In the genomic region with DNA sequence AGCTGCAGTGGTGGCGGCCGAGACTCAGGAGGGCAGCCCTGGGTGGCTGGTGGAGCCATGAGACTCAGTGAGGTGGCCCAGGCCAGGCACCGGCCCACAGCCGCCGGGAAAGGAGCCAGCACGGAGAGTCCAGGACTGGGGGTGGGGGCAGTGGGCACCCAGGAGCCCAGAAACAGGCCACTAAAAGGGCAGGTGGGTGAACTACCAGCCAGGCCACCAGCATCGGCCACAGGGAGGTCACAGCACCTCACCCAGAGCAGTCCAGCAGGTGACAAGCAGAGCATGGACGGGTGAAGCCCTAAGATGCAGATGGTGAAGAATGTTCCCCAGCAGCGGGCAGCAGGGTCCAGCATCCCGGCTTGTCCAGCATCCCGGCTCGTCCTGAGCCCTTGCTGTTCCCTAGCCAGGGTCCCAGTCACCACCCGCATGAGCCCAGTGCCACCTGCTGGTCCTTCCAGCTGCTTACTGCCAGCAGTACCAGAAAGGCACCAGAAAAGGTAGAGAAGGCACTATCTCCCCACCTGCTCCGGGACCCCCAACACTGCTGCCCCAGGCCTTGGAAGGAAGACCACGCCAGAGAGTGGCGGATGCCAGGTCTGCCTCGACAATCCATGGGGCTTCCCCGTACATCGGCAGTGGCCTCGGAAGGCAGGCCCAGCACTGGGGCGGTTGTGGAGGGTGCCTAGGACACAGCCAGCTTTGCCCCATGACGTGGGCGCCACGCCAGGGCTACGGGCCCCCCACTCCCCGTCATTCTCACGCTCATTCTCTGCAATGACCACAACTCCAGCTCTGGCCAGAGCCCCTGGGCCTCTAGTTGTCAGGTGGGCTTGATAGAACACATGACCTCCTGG, we compare ENCODE assay signal across 8 cellular contexts. TPM values are rescaled to one million over a fixed set of nuclear protein-coding genes. Genes with fewer than 3 reads are reported as not detected.
DNase-seq lines count a peak whose midpoint lies in the region; ATAC-seq and TF ChIP-seq lines count a peak whose summit lies in the region.

No MANE protein-coding gene starts in this region.

- H3K36me3 Mint-ChIP-seq in chondrocyte (ENCODE audit: low read depth): no peaks in the 10 kb centered on the region

- no peaks in the 10 kb centered on the region for H3K27me3 ChIP-seq in WERI-Rb-1 (ENCODE audit: insufficient read depth, low read depth, severe bottlenecking)

- peak; percentile 49 for DNase-seq in NCI-H2227 (lab: John Stamatoyannopoulos, UW; ENCODE audit: unreplicated experiment)
- no peak for DNase-seq in NCI-H2227 treated with DMSO at 0.1 percent for 48 hours (lab: John Stamatoyannopoulos, UW)
- DNase-seq in NAMALWA (ENCODE audit: low spot score): peak; percentile 64
- peak; percentile 88 for DNase-seq in WERI-Rb-1
- DNase-seq in chondrocyte (ENCODE audit: low spot score): no peak
- peak; percentile 80 for DNase-seq in kidney tubule cell (ENCODE audit: low spot score)
- DNase-seq in stimulated activated CD4-positive, alpha-beta T cell treated with anti-CD3 and anti-CD28 coated beads, Interleukin-4, amount 100 ng/mL, for 24 hours: peak; percentile 57

- peaks cover 35% of the 10 kb centered on the region for H3K36me3 ChIP-seq in WERI-Rb-1

- H3K27me3 Mint-ChIP-seq in chondrocyte (ENCODE audit: low read depth): no peaks in the 10 kb centered on the region

- no peaks in the 10 kb centered on the region for H3K9me3 Mint-ChIP-seq in chondrocyte (ENCODE audit: low read depth)

- peaks cover 18% of the 10 kb centered on the region for H3K4me1 Mint-ChIP-seq in chondrocyte (ENCODE audit: low read depth)

- H3K4me3 Mint-ChIP-seq in chondrocyte (ENCODE audit: unreplicated experiment): peak overlapping the region; percentile 78

- H3K9me3 ChIP-seq in WERI-Rb-1 (ENCODE audit: severe bottlenecking): no peaks in the 10 kb centered on the region

- peak; percentile 91 for TF ChIP-seq CTCF in WERI-Rb-1 (IDR thresholded peaks at IDR 0.05; ENCODE audit: low read depth, low read length)
- TF ChIP-seq CTCF in chondrocyte (IDR thresholded peaks at IDR 0.05): peak; percentile 83

- H3K27ac ChIP-seq in WERI-Rb-1: no peak overlapping the region

- no peak overlapping the region for H3K4me3 ChIP-seq in WERI-Rb-1 (ENCODE audit: low read depth, low read length)

- H3K27ac Mint-ChIP-seq in chondrocyte (ENCODE audit: unreplicated experiment): no peak overlapping the region

- no peak for ATAC-seq in GM21526 (IDR thresholded peaks at IDR 0.05; ENCODE audit: low FRiP score, unreplicated experiment)

RNA-seq across cellular contexts. Expression of a gene that starts 1.6 kb away (rescaled TPM):
- 18.1 to 25.1 TPM (median 19.2 TPM) in 3 replicates for total RNA-seq in chondrocyte

RNA-seq across cellular contexts. Expression of a gene that starts 2.0 kb away (rescaled TPM):
- 7.9 to 12.8 TPM (median 8.2 TPM) in 3 replicates for total RNA-seq in chondrocyte

RNA-seq across cellular contexts. Expression of a gene that starts 10.4 kb away (rescaled TPM):
- total RNA-seq in chondrocyte: 14.9 to 32.7 TPM (median 32.3 TPM) in 3 replicates

RNA-seq across cellular contexts. Expression of a gene that starts 16.4 kb away (rescaled TPM):
- 52.8 to 59.8 TPM (median 58.2 TPM) in 3 replicates for total RNA-seq in chondrocyte

RNA-seq across cellular contexts. Expression of a gene that starts 30.5 kb away (rescaled TPM):
- 29.7 to 47.4 TPM (median 45.2 TPM) in 3 replicates for total RNA-seq in chondrocyte

Comparison
In these comparisons a context has a peak if more than half of its experiments do, and no peak if none do; other contexts are left out.
1. DNase-seq: peak in NCI-H2227 (single experiment), NAMALWA (single experiment), WERI-Rb-1 (single experiment), kidney tubule cell (single experiment) and stimulated activated CD4-positive, alpha-beta T cell treated with anti-CD3 and anti-CD28 coated beads, Interleukin-4, amount 100 ng/mL, for 24 hours (single experiment); none in NCI-H2227 treated with DMSO at 0.1 percent for 48 hours (single experiment) and chondrocyte (single experiment).